ENCODE assay signal across 24 cellular contexts in the genomic region with DNA sequence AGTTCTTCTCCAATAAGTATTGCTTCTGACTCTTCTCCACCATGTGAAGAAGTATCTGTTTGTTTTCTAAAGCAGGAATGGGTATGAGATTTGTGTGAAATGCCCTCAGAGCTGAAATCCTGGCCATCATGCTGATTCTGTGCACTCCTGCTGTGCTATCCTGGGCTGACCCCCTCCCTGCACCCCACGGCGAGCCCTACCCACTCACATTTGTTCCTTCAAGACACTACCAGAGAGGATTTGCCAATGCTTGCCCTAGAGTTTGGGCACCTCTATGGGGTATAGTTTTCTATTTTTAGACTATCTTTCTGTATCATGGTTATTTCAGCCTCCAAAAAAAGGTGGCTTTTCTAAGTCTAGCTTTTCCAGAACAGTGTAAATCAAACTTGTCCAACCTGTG.
"Had no signal": no experiment of that assay in that cellular context is flagged by ENCODE, and none has a peak within 500 bp of the region (broad histone marks: within the 10 kb centered on the region; RNA-seq: fewer than 3 reads in every experiment).

No MANE protein-coding gene starts in this region.

- H3K4me1 ChIP-seq: colonic mucosa, esophagus muscularis mucosa, esophagus squamous epithelium, foreskin keratinocyte, gastroesophageal sphincter, heart left ventricle had no signal

- ATAC-seq: effector memory CD8-positive, alpha-beta T cell; esophagus mucosa; foreskin keratinocyte; gastrocnemius medialis; gastroesophageal sphincter; heart left ventricle; heart right ventricle had no signal

- DNase-seq: colonic mucosa; cortex of kidney; dermis blood vessel endothelial cell; dorsolateral prefrontal cortex; effector CD4-positive, alpha-beta T cell; effector CD8-positive, alpha-beta T cell; effector memory CD4-positive, alpha-beta T cell; effector memory CD8-positive, alpha-beta T cell; endodermal cell; erythroblast; esophagus squamous epithelium; foreskin fibroblast; foreskin keratinocyte; foreskin melanocyte; gastrocnemius medialis; glutamatergic neuron; head of caudate nucleus; heart left ventricle; heart right ventricle had no signal

- H3K27me3 ChIP-seq: colonic mucosa, dorsolateral prefrontal cortex, esophagus muscularis mucosa, esophagus squamous epithelium, foreskin keratinocyte, gastrocnemius medialis, gastroesophageal sphincter, heart left ventricle, heart right ventricle had no signal

- H3K9me3 ChIP-seq: colonic mucosa, esophagus muscularis mucosa, esophagus squamous epithelium, gastrocnemius medialis, gastroesophageal sphincter, heart left ventricle, heart right ventricle had no signal

- H3K36me3 ChIP-seq: colonic mucosa had no signal

- H3K4me3 ChIP-seq: colonic mucosa, coronary artery, dorsolateral prefrontal cortex, esophagus muscularis mucosa, esophagus squamous epithelium, gastrocnemius medialis, gastroesophageal sphincter, heart left ventricle, heart right ventricle had no signal

- H3K27ac ChIP-seq: colonic mucosa, coronary artery, dorsolateral prefrontal cortex, epithelial cell of prostate, esophagus muscularis mucosa, esophagus squamous epithelium, foreskin keratinocyte, gastroesophageal sphincter, heart left ventricle, heart right ventricle had no signal
